Comparison of ENCODE assay signal across 1 cellular context in the genomic region with DNA sequence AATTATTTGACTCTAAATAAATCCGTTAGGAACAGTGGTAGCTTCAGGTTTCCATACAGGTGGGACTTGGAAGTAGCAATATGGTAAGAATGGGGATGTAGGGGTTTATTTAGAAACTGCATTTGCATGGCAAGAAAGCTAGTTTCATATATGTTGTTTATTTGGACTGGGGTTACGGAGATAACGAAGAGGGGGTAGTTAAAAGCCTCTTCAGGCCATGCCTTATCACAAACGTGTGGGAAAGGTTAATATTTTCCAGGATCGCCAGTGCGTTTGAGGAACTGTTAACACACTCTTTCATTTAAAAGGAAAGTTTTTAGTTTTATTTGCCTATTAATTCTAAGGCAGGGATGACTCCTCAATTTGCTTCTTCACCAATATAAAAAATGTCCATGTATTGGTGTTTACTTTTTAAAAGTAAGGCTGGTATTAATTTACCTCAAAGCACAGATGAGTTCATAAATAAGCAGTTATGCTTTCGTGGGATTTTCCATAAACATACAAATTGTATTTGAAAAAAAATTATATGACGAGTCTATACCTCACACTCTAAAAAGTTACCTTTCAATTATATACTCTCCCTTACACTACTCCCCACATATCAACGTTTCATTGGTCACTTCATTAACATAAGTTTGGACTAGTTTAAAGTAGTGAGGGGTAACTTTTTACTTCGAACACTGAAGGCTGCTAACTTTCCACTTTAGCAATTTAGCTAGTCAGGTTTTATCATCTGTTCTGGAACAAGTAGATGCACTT.
TF ChIP-seq lines count a peak whose summit lies in the region.

No MANE protein-coding gene starts in this region.

TF ChIP-seq in GM23338, 12 proteins besides CTCF, POLR2A, EP300 and RAD21 (continued from another document):
- TF ChIP-seq, protein P1, sequence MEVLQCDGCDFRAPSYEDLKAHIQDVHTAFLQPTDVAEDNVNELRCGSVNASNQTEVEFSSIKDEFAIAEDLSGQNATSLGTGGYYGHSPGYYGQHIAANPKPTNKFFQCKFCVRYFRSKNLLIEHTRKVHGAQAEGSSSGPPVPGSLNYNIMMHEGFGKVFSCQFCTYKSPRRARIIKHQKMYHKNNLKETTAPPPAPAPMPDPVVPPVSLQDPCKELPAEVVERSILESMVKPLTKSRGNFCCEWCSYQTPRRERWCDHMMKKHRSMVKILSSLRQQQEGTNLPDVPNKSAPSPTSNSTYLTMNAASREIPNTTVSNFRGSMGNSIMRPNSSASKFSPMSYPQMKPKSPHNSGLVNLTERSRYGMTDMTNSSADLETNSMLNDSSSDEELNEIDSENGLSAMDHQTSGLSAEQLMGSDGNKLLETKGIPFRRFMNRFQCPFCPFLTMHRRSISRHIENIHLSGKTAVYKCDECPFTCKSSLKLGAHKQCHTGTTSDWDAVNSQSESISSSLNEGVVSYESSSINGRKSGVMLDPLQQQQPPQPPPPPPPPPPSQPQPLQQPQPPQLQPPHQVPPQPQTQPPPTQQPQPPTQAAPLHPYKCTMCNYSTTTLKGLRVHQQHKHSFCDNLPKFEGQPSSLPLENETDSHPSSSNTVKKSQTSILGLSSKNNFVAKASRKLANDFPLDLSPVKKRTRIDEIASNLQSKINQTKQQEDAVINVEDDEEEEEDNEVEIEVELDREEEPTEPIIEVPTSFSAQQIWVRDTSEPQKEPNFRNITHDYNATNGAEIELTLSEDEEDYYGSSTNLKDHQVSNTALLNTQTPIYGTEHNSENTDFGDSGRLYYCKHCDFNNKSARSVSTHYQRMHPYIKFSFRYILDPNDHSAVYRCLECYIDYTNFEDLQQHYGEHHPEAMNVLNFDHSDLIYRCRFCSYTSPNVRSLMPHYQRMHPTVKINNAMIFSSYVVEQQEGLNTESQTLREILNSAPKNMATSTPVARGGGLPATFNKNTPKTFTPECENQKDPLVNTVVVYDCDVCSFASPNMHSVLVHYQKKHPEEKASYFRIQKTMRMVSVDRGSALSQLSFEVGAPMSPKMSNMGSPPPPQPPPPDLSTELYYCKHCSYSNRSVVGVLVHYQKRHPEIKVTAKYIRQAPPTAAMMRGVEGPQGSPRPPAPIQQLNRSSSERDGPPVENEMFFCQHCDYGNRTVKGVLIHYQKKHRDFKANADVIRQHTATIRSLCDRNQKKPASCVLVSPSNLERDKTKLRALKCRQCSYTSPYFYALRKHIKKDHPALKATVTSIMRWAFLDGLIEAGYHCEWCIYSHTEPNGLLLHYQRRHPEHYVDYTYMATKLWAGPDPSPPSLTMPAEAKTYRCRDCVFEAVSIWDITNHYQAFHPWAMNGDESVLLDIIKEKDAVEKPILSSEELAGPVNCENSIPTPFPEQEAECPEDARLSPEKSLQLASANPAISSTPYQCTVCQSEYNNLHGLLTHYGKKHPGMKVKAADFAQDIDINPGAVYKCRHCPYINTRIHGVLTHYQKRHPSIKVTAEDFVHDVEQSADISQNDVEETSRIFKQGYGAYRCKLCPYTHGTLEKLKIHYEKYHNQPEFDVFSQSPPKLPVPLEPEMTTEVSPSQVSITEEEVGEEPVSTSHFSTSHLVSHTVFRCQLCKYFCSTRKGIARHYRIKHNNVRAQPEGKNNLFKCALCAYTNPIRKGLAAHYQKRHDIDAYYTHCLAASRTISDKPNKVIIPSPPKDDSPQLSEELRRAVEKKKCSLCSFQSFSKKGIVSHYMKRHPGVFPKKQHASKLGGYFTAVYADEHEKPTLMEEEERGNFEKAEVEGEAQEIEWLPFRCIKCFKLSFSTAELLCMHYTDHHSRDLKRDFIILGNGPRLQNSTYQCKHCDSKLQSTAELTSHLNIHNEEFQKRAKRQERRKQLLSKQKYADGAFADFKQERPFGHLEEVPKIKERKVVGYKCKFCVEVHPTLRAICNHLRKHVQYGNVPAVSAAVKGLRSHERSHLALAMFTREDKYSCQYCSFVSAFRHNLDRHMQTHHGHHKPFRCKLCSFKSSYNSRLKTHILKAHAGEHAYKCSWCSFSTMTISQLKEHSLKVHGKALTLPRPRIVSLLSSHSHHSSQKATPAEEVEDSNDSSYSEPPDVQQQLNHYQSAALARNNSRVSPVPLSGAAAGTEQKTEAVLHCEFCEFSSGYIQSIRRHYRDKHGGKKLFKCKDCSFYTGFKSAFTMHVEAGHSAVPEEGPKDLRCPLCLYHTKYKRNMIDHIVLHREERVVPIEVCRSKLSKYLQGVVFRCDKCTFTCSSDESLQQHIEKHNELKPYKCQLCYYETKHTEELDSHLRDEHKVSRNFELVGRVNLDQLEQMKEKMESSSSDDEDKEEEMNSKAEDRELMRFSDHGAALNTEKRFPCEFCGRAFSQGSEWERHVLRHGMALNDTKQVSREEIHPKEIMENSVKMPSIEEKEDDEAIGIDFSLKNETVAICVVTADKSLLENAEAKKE (CRISPR knock-in tag; IDR thresholded peaks at IDR 0.05): no peak
- TF ChIP-seq JUNB (IDR thresholded peaks at IDR 0.05; ENCODE audit: unreplicated experiment): no peak
- no peak for TF ChIP-seq CREB1 (CRISPR knock-in tag; IDR thresholded peaks at IDR 0.05; ENCODE audit: low read depth)
TF ChIP-seq in GM23338: peak in this region for 0.
